In the genomic region with DNA sequence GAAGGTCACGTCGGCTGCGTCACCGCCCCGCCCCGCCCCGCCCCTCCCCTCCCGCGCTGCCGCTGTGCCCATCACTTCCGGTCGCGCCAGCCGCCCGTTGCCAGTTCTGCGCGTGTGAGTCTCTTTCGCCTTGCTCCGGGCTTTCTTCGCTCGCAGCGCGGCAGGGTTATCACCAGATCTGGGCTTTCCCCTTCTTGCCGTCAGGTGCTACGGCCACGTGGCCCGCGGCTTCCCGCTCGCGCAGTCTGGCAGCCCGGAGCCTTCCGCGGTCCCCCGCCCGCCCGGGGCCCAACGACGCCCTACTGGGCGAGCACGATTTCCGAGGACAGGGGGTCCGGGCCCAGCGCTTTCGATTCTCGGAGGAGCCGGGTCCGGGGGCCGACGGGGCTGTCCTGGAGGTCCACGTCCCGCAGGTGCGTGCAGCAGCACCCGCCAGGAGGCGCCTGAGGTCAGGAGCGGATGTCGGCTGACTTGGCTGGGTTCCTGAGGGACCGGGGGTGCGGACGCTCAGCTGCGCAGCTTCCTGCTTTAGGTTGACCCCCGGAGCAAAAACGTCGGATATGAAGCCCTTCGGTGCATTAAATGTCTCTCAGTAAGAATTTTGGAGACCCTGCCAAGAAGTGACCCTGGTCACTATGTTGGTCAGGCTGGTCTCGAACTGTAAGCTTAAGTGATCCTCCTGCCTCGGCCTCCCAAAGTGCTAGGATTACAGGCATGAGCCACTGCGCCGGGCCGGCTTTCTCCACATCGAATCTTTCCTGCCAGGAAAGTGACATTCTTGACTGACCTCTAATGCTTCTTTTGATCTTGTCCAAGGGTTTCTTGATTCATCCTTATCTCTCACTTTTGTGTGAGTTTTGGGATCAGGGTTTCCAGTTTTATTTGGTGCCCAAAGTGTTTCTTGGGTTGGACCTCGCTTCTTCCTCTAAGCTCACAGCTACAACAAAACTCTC, we compare ENCODE assay signal across 7 cellular contexts. TPM values are rescaled to one million over a fixed set of nuclear protein-coding genes. Genes with fewer than 3 reads are reported as not detected.
DNase-seq lines count a peak whose midpoint lies in the region; ATAC-seq and TF ChIP-seq lines count a peak whose summit lies in the region.

A gene with protein sequence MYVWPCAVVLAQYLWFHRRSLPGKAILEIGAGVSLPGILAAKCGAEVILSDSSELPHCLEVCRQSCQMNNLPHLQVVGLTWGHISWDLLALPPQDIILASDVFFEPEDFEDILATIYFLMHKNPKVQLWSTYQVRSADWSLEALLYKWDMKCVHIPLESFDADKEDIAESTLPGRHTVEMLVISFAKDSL (plus strand): TSS at position 74 of the 953 bp plus-strand sequence. CDS start 2,872 bp downstream, outside the sequence.

- ATAC-seq in HG02571 (IDR thresholded peaks at IDR 0.05; ENCODE audit: unreplicated experiment), result peak; percentile 45

- in situ Hi-C loops in GM13977 (cut with MboI; ENCODE audit: low pct_unique_long_range_greater_than_20kb, low sequenced_read_pairs, unreplicated experiment), result no loop called here

- H3K4me3 ChIP-seq in WERI-Rb-1 (ENCODE audit: low read depth, low read length) (peak within 1 kb of the TSS; percentile 94), cardiac fibroblast (replicated peaks in 1 of 2; ENCODE audit: low read depth in 2 of 2, low read length in 2 of 2) (peak within 1 kb of the TSS; percentile 83 to 89), kidney epithelial cell (ENCODE audit: low read depth, low read length) (peak within 1 kb of the TSS; percentile 96)

- peak; percentile 81 for DNase-seq in GM13977 (ENCODE audit: low spot score)
- DNase-seq in NAMALWA (ENCODE audit: low spot score), result peak; percentile 88
- DNase-seq in WERI-Rb-1, result peak; percentile 81
- DNase-seq in cardiac fibroblast (ENCODE audit: low read depth in 2 of 2), result peak; percentile 81 to 85
- DNase-seq in kidney epithelial cell (ENCODE audit: low read depth), result no peak
- peak; percentile 64 to 72 for DNase-seq in stimulated activated CD4-positive, alpha-beta T cell treated with anti-CD3 and anti-CD28 coated beads, Interleukin-1b, Interleukin-23, amount 100 ng/mL, for 4 hours (ENCODE audit: low read depth in 2 of 2)

- TF ChIP-seq CTCF in GM13977 (IDR thresholded peaks at IDR 0.05; ENCODE audit: extremely low read depth, insufficient read depth, missing control alignments) (peak; percentile 81), WERI-Rb-1 (IDR thresholded peaks at IDR 0.05; ENCODE audit: low read depth, low read length) (peak; percentile 78), cardiac fibroblast (IDR thresholded peaks at IDR 0.05; ENCODE audit: low read depth, low read length) (peak; percentile 71), kidney epithelial cell (IDR thresholded peaks at IDR 0.05; ENCODE audit: insufficient read depth, low read length, poor library complexity, severe bottlenecking) (peak; percentile 81)

- H3K27me3 ChIP-seq in WERI-Rb-1 (ENCODE audit: insufficient read depth, low read depth, severe bottlenecking) (no peaks in the 10 kb centered on the region), kidney epithelial cell (ENCODE audit: control insufficient read depth, insufficient read depth, low read length) (no peaks in the 10 kb centered on the region)

- H3K27ac ChIP-seq in WERI-Rb-1, result peak within 1 kb of the TSS; percentile 95

- H3K36me3 ChIP-seq in WERI-Rb-1 (peaks cover 65% of the 10 kb centered on the region), kidney epithelial cell (ENCODE audit: control insufficient read depth, insufficient read depth, low read length) (peaks cover 1% of the 10 kb centered on the region)

- no peaks in the 10 kb centered on the region for H3K9me3 ChIP-seq in WERI-Rb-1 (ENCODE audit: severe bottlenecking)

RNA-seq across cellular contexts. Expression of the gene that starts here (rescaled TPM):
- total RNA-seq in kidney epithelial cell, result 32.8 TPM in 2 replicates
